ENCODE assay signal across 1 cellular context in the genomic region with DNA sequence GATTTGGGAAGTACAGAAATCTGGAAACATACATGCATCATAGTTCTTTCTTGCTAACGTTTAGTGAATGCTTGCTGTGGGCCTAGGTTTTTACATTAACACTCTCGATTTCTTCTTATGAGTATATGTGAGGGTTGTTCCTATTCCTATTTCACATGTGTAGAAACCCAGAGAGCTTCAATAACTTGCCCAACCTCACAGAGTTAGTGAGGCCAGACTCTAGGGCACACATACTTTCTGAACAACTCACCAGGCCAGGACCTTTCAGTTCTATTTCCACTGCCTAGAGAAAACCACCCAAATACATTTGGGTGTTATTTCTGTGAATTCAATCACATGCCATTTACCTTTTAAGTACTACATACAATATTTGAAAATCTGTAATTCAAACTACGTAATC.
TF ChIP-seq lines count a peak whose summit lies in the region.

No MANE protein-coding gene starts in this region.

TF ChIP-seq in GM23338, 12 proteins besides CTCF, POLR2A, EP300 and RAD21 (continued from another document):
- TF ChIP-seq, protein P1, sequence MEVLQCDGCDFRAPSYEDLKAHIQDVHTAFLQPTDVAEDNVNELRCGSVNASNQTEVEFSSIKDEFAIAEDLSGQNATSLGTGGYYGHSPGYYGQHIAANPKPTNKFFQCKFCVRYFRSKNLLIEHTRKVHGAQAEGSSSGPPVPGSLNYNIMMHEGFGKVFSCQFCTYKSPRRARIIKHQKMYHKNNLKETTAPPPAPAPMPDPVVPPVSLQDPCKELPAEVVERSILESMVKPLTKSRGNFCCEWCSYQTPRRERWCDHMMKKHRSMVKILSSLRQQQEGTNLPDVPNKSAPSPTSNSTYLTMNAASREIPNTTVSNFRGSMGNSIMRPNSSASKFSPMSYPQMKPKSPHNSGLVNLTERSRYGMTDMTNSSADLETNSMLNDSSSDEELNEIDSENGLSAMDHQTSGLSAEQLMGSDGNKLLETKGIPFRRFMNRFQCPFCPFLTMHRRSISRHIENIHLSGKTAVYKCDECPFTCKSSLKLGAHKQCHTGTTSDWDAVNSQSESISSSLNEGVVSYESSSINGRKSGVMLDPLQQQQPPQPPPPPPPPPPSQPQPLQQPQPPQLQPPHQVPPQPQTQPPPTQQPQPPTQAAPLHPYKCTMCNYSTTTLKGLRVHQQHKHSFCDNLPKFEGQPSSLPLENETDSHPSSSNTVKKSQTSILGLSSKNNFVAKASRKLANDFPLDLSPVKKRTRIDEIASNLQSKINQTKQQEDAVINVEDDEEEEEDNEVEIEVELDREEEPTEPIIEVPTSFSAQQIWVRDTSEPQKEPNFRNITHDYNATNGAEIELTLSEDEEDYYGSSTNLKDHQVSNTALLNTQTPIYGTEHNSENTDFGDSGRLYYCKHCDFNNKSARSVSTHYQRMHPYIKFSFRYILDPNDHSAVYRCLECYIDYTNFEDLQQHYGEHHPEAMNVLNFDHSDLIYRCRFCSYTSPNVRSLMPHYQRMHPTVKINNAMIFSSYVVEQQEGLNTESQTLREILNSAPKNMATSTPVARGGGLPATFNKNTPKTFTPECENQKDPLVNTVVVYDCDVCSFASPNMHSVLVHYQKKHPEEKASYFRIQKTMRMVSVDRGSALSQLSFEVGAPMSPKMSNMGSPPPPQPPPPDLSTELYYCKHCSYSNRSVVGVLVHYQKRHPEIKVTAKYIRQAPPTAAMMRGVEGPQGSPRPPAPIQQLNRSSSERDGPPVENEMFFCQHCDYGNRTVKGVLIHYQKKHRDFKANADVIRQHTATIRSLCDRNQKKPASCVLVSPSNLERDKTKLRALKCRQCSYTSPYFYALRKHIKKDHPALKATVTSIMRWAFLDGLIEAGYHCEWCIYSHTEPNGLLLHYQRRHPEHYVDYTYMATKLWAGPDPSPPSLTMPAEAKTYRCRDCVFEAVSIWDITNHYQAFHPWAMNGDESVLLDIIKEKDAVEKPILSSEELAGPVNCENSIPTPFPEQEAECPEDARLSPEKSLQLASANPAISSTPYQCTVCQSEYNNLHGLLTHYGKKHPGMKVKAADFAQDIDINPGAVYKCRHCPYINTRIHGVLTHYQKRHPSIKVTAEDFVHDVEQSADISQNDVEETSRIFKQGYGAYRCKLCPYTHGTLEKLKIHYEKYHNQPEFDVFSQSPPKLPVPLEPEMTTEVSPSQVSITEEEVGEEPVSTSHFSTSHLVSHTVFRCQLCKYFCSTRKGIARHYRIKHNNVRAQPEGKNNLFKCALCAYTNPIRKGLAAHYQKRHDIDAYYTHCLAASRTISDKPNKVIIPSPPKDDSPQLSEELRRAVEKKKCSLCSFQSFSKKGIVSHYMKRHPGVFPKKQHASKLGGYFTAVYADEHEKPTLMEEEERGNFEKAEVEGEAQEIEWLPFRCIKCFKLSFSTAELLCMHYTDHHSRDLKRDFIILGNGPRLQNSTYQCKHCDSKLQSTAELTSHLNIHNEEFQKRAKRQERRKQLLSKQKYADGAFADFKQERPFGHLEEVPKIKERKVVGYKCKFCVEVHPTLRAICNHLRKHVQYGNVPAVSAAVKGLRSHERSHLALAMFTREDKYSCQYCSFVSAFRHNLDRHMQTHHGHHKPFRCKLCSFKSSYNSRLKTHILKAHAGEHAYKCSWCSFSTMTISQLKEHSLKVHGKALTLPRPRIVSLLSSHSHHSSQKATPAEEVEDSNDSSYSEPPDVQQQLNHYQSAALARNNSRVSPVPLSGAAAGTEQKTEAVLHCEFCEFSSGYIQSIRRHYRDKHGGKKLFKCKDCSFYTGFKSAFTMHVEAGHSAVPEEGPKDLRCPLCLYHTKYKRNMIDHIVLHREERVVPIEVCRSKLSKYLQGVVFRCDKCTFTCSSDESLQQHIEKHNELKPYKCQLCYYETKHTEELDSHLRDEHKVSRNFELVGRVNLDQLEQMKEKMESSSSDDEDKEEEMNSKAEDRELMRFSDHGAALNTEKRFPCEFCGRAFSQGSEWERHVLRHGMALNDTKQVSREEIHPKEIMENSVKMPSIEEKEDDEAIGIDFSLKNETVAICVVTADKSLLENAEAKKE (CRISPR knock-in tag; IDR thresholded peaks at IDR 0.05): no peak
- TF ChIP-seq POLR2AphosphoS5 (IDR thresholded peaks at IDR 0.05; ENCODE audit: low read depth): no peak
- TF ChIP-seq, protein P2, sequence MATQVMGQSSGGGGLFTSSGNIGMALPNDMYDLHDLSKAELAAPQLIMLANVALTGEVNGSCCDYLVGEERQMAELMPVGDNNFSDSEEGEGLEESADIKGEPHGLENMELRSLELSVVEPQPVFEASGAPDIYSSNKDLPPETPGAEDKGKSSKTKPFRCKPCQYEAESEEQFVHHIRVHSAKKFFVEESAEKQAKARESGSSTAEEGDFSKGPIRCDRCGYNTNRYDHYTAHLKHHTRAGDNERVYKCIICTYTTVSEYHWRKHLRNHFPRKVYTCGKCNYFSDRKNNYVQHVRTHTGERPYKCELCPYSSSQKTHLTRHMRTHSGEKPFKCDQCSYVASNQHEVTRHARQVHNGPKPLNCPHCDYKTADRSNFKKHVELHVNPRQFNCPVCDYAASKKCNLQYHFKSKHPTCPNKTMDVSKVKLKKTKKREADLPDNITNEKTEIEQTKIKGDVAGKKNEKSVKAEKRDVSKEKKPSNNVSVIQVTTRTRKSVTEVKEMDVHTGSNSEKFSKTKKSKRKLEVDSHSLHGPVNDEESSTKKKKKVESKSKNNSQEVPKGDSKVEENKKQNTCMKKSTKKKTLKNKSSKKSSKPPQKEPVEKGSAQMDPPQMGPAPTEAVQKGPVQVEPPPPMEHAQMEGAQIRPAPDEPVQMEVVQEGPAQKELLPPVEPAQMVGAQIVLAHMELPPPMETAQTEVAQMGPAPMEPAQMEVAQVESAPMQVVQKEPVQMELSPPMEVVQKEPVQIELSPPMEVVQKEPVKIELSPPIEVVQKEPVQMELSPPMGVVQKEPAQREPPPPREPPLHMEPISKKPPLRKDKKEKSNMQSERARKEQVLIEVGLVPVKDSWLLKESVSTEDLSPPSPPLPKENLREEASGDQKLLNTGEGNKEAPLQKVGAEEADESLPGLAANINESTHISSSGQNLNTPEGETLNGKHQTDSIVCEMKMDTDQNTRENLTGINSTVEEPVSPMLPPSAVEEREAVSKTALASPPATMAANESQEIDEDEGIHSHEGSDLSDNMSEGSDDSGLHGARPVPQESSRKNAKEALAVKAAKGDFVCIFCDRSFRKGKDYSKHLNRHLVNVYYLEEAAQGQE (IDR thresholded peaks at IDR 0.05; ENCODE audit: unreplicated experiment): no peak
